In the genomic region with DNA sequence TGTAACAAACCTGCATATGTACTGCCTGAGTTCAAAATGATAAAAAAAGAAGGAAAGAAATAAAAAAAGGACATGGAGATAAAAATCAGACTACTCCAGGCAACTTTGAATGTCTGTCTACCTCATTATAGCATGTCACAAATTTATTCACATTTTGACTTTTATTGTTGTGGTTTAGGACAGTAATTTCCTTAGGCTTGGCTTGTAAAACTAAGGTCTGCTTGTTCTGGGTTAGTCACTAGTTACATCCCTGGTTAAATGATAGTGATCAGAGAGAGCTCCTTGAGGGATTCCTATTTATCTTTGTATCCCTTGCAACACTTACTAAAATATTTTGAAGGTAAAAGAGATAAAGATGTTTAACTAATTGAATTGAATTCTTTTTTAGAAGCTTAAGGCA, we compare ENCODE assay signal across 21 cellular contexts. TPM values are rescaled to one million over a fixed set of nuclear protein-coding genes. Genes with fewer than 3 reads are reported as not detected.
"Had no signal": no experiment of that assay in that cellular context is flagged by ENCODE, and none has a peak within 500 bp of the region (broad histone marks: within the 10 kb centered on the region; RNA-seq: fewer than 3 reads in every experiment).

No MANE protein-coding gene starts in this region.

- H3K9me3 Mint-ChIP-seq: type B pancreatic cell had no signal

- H3K27me3 ChIP-seq: hepatocyte, right lobe of liver, suprapubic skin, thyroid gland had no signal

- H3K4me3 ChIP-seq: dorsolateral prefrontal cortex, hepatocyte, psoas muscle, right lobe of liver, suprapubic skin, thyroid gland had no signal

- H3K4me1 Mint-ChIP-seq: nephron progenitor cell had no signal

- H3K36me3 ChIP-seq: right lobe of liver, suprapubic skin, thyroid gland had no signal

- DNase-seq: cortex of kidney; dorsolateral prefrontal cortex; effector CD8-positive, alpha-beta T cell; foreskin melanocyte; head of caudate nucleus; kidney glomerular epithelial cell; mammary epithelial cell; nephron progenitor cell; psoas muscle; retina; right lobe of liver; stimulated activated CD4-positive, alpha-beta T cell treated with anti-CD3 and anti-CD28 coated beads, Interleukin-4, amount 100 ng/mL, for 1 hour; stimulated activated CD8-positive, alpha-beta memory T cell treated with anti-CD3 and anti-CD28 coated beads, Interleukin-4, amount 100 ng/mL, for 48 hours; stimulated activated naive CD8-positive, alpha-beta T cell treated with anti-CD3 and anti-CD28 coated beads, Interleukin-15, Interleukin-2, amounts not matched to agents 100 U/mL and 50 U/mL, for 24 hours; thyroid gland had no signal

- ATAC-seq: left lobe of liver; psoas muscle; right lobe of liver; stimulated activated naive CD8-positive, alpha-beta T cell treated with anti-CD3 and anti-CD28 coated beads, Interleukin-15, Interleukin-2, amounts not matched to agents 100 U/mL and 50 U/mL, for 24 hours had no signal

- H3K27ac Mint-ChIP-seq: nephron progenitor cell, type B pancreatic cell had no signal

- H3K27me3 Mint-ChIP-seq: type B pancreatic cell had no signal

- H3K4me3 Mint-ChIP-seq: nephron progenitor cell; stimulated activated effector memory CD8-positive, alpha-beta T cell treated with anti-CD3 and anti-CD28 coated beads, Interleukin-12 subunit alpha, Interleukin-12 subunit beta, amount 100 ng/mL, for 72 hours; type B pancreatic cell had no signal

- H3K9me3 ChIP-seq: psoas muscle, right lobe of liver, suprapubic skin, thyroid gland had no signal

- H3K27ac ChIP-seq: dorsolateral prefrontal cortex, hepatocyte, psoas muscle, right lobe of liver, suprapubic skin, thyroid gland had no signal

- H3K36me3 Mint-ChIP-seq: stimulated activated effector memory CD8-positive, alpha-beta T cell treated with anti-CD3 and anti-CD28 coated beads, Interleukin-12 subunit alpha, Interleukin-12 subunit beta, amount 100 ng/mL, for 72 hours; type B pancreatic cell had no signal

RNA-seq across cellular contexts. Expression of gene ITM2A, which starts 42.5 kb away (rescaled TPM):
- total RNA-seq: myocyte had no signal
